21 cellular contexts compared by ENCODE assay signal in the genomic region with DNA sequence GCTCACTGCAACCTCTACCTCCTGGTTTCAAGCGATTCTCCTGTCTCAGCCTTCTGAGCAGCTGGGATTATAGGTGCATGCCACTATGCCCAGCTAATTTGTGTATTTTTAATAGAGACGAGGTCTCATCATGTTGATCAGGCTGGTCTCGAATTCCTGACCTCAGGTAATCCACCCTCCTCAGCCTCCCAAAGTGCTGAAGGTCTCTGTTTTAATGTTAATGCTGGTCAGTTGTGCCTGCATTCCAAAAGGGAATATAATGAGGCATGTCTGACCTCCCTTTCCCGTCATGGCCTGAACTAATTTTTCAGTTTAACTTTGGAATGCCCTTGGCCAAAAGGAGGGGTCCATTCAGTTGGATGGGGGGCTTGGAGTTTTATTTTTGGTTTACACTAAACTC.
"Had no signal": no experiment of that assay in that cellular context is flagged by ENCODE, and none has a peak within 500 bp of the region (broad histone marks: within the 10 kb centered on the region; RNA-seq: fewer than 3 reads in every experiment).

No MANE protein-coding gene starts in this region.

- ATAC-seq: activated CD4-positive, alpha-beta T cell treated with anti-CD3 and anti-CD28 coated beads for 36 hours; activated CD8-positive, alpha-beta T cell treated with anti-CD3 and anti-CD28 coated beads for 36 hours; T-cell had no signal

- H3K4me2 ChIP-seq: KMS-11 had no signal

- H3K4me1 Mint-ChIP-seq: activated CD4-positive, alpha-beta T cell treated with anti-CD3 and anti-CD28 coated beads for 36 hours; activated naive CD8-positive, alpha-beta T cell treated with anti-CD3 and anti-CD28 coated beads, Interleukin-2, amount 10 ng/mL, durations not matched to agents 7 days and 5 days; T-cell had no signal

- DNase-seq: activated CD4-positive, alpha-beta T cell treated with anti-CD3 and anti-CD28 coated beads for 36 hours; activated CD8-positive, alpha-beta memory T cell treated with anti-CD3 and anti-CD28 coated beads, Interleukin-2, amount 50 U/mL, for 4 hours; activated CD8-positive, alpha-beta T cell treated with anti-CD3 and anti-CD28 coated beads for 36 hours; activated naive CD4-positive, alpha-beta T cell treated with anti-CD3 and anti-CD28 coated beads, Interleukin-2, amount 50 U/mL, for 16 hours; activated naive CD8-positive, alpha-beta T cell treated with anti-CD3 and anti-CD28 coated beads, Interleukin-2, amount 10 ng/mL, durations not matched to agents 7 days and 5 days; activated T-cell treated with anti-CD3 and anti-CD28 coated beads, Interleukin-2, amount 50 U/mL, for 1 hour; adrenal gland; anterior cingulate cortex; NCI-H1105; NCI-H146; NCI-H187 treated with DMSO at 0.1 percent for 48 hours; NCI-H2081 treated with DMSO at 0.1 percent for 48 hours; NCI-H2171; NCI-H226; NCI-H526; NCI-H774; SIG-M5; T-cell; T-helper 2 cell; T1000 had no signal

- H3K4me3 ChIP-seq: adrenal gland had no signal

- H3K27me3 ChIP-seq: adrenal gland had no signal

- H3K36me3 ChIP-seq: adrenal gland had no signal

- H3K27ac Mint-ChIP-seq: activated CD4-positive, alpha-beta T cell treated with anti-CD3 and anti-CD28 coated beads for 36 hours; activated CD8-positive, alpha-beta T cell treated with anti-CD3 and anti-CD28 coated beads for 36 hours; activated naive CD8-positive, alpha-beta T cell treated with anti-CD3 and anti-CD28 coated beads, Interleukin-2, amount 10 ng/mL, durations not matched to agents 7 days and 5 days; T-cell had no signal

- H3K9ac ChIP-seq: KMS-11 had no signal

- H3K9me3 ChIP-seq: adrenal gland had no signal

- H3K27me3 Mint-ChIP-seq: activated CD4-positive, alpha-beta T cell treated with anti-CD3 and anti-CD28 coated beads for 36 hours; activated CD8-positive, alpha-beta T cell treated with anti-CD3 and anti-CD28 coated beads for 36 hours; activated naive CD8-positive, alpha-beta T cell treated with anti-CD3 and anti-CD28 coated beads, Interleukin-2, amount 10 ng/mL, durations not matched to agents 7 days and 5 days; T-cell had no signal

- H3K4me1 ChIP-seq: adrenal gland had no signal

- H3K4me3 Mint-ChIP-seq: activated CD4-positive, alpha-beta T cell treated with anti-CD3 and anti-CD28 coated beads for 36 hours; activated CD8-positive, alpha-beta T cell treated with anti-CD3 and anti-CD28 coated beads for 36 hours; activated naive CD8-positive, alpha-beta T cell treated with anti-CD3 and anti-CD28 coated beads, Interleukin-2, amount 10 ng/mL, durations not matched to agents 7 days and 5 days; T-cell had no signal

- H3K9me3 Mint-ChIP-seq: activated CD8-positive, alpha-beta T cell treated with anti-CD3 and anti-CD28 coated beads for 36 hours; activated naive CD8-positive, alpha-beta T cell treated with anti-CD3 and anti-CD28 coated beads, Interleukin-2, amount 10 ng/mL, durations not matched to agents 7 days and 5 days had no signal

- H3K36me3 Mint-ChIP-seq: activated naive CD8-positive, alpha-beta T cell treated with anti-CD3 and anti-CD28 coated beads, Interleukin-2, amount 10 ng/mL, durations not matched to agents 7 days and 5 days; T-cell had no signal

- H3K27ac ChIP-seq: adrenal gland, KMS-11 had no signal
